Comparison of ENCODE assay signal across 8 cellular contexts in the genomic region with DNA sequence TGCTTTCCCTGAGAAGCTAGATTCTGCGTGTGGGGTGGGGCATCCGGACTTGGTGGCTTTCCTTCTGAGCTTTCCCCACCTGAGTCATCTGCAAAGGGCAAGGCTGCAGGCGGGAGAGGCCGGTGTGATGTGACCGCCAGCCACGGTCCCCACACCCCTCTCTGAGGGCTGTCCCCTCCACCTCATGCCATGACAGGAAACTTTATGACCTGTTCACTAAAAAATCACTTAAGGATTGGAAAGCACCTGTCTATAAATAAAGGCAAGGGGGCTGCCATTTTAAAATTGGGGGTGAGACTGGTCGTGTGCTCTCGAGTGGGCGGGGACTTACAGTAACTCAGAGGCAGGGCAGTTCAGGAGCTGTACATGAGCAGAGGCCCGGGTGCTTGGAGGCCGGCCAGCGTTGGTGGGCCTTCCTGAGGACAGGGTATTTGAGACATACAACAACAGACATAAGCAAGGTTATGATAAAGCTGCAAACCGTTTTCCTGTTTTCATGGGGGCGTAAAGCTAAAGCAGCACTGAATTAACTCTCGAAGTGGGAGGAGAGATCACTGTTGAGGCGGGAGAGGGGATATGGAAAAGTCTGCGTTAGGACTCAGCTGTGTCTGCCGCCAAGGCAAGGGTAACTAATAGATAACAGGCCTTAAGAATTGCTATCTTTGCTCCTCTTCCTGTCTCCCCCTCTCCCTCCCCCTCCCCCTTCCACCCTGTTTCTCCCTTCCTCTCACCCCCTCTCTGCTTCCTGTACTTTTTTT. TPM values are rescaled to one million over a fixed set of nuclear protein-coding genes. Genes with fewer than 3 reads are reported as not detected.
A peak's percentile ranks its signal among the peaks of the same experiment; 100 is the strongest.
DNase-seq lines count a peak whose midpoint lies in the region; ATAC-seq, FAIRE-seq and TF ChIP-seq lines count a peak whose summit lies in the region.

No MANE protein-coding gene starts in this region.

- peak; percentile 63 for ATAC-seq in HG02759 (IDR thresholded peaks at IDR 0.05; ENCODE audit: unreplicated experiment)

- peak; percentile 87 for TF ChIP-seq POLR2A in GM12892 (IDR thresholded peaks at IDR 0.05; ENCODE audit: low read depth, low read length)

- no peaks in the 10 kb centered on the region for H3K36me3 Mint-ChIP-seq in immature natural killer cell

- DNase-seq in GM12892 (ENCODE audit: insufficient read length), result no peak
- DNase-seq in RCC 7860 (ENCODE audit: low spot score), result peak; percentile 84
- peak; percentile 80 for DNase-seq in activated naive CD4-positive, alpha-beta T cell treated with Interleukin-2 at 50 U/mL for 16 hours
- DNase-seq in immature natural killer cell, result peak; percentile 71 to 74 (median 74)
- DNase-seq in stimulated activated CD4-positive, alpha-beta T cell treated with anti-CD3 and anti-CD28 coated beads, Interleukin-4, amount 100 ng/mL, for 4 hours, result peak; percentile 49 to 67
- DNase-seq in iPS-NIHi11 (ENCODE audit: low spot score), result no peak
- no peak for DNase-seq in NCI-H345 treated with DMSO at 0.1 percent for 48 hours (lab: John Stamatoyannopoulos, UW; ENCODE audit: unreplicated experiment)

- FAIRE-seq in GM12892 (lab: Jason Lieb, UNC) (peak; percentile 76), RCC 7860 (lab: Jason Lieb, UNC) (no peak)

- peak overlapping the region; percentile 96 to 100 (median 98) for H3K27ac Mint-ChIP-seq in immature natural killer cell

- peaks cover 80 to 86% of the 10 kb centered on the region in 2 donors for H3K4me1 Mint-ChIP-seq in immature natural killer cell

- H3K4me3 Mint-ChIP-seq in immature natural killer cell, result peak overlapping the region; percentile 80 to 85 (median 82)

- H3K9me3 Mint-ChIP-seq in immature natural killer cell, result no peaks in the 10 kb centered on the region

- peaks cover 0 to 26% (median 11%) of the 10 kb centered on the region in 3 donors for H3K27me3 Mint-ChIP-seq in immature natural killer cell (ENCODE audit: low read depth in 3 of 3)

RNA-seq across cellular contexts. Expression of a gene that starts 16.1 kb away (rescaled TPM):
- polyA plus RNA-seq in GM12892 (2012; ENCODE audit: missing spikeins), result 7.5 TPM
- polyA plus RNA-seq in immature natural killer cell, result 100 to 1,000 TPM; 108 to 164 (median 162) TPM

RNA-seq across cellular contexts. Expression of a gene that starts 45.4 kb away (rescaled TPM):
- polyA plus RNA-seq in GM12892 (2012; ENCODE audit: missing spikeins), result 13.7 TPM
- 10 to 100 TPM; 20.7 to 50.4 (median 21.7) TPM for polyA plus RNA-seq in immature natural killer cell

Comparison
In these comparisons a context has a peak if more than half of its experiments do, and no peak if none do; other contexts are left out.
1. DNase-seq: peak in RCC 7860 (single experiment), activated naive CD4-positive, alpha-beta T cell treated with Interleukin-2 at 50 U/mL for 16 hours (single experiment), immature natural killer cell (3 of 3) and stimulated activated CD4-positive, alpha-beta T cell treated with anti-CD3 and anti-CD28 coated beads, Interleukin-4, amount 100 ng/mL, for 4 hours (2 of 2); none in GM12892 (single experiment), iPS-NIHi11 (single experiment) and NCI-H345 treated with DMSO at 0.1 percent for 48 hours (single experiment).